8 cellular contexts compared by ENCODE assay signal in genomic region chr2:73925853-73926492, GRCh38. TPM values are rescaled to one million over a fixed set of nuclear protein-coding genes. Genes with fewer than 3 reads are reported as not detected.
DNase-seq lines count a peak whose midpoint lies in the region; ATAC-seq lines count a peak whose summit lies in the region.

No MANE protein-coding gene starts in this region.

- no peaks in the 10 kb centered on the region for H3K27me3 ChIP-seq in right cardiac atrium (ENCODE audit: control insufficient read depth, insufficient read depth)

- peak overlapping the region; percentile 73 for H3K4me3 ChIP-seq in right cardiac atrium (ENCODE audit: low read length)

- H3K4me1 ChIP-seq in right cardiac atrium (ENCODE audit: control insufficient read depth, insufficient read depth, low read length): peaks cover 6% of the 10 kb centered on the region

- WGBS in right cardiac atrium: 82% methylated on average over 13 of the region's 13 CpGs

- ATAC-seq in T-helper 17 cell (no peak), right cardiac atrium (no peak), HG02798 (IDR thresholded peaks at IDR 0.05; ENCODE audit: poor library complexity, unreplicated experiment) (no peak)
- no peak for ATAC-seq in stimulated activated memory B cell treated with anti-CD40 and anti-IgM and Interleukin-4, amounts not matched to agents 10 μg/mL and 1 μg/mL and 100 μg/mL, for 72 hours

- peaks cover 10% of the 10 kb centered on the region for H3K36me3 Mint-ChIP-seq in T-helper 17 cell (ENCODE audit: low read depth)
- H3K36me3 Mint-ChIP-seq in stimulated activated memory B cell treated with anti-CD40 and anti-IgM and Interleukin-4, amounts not matched to agents 10 μg/mL and 1 μg/mL and 100 μg/mL, for 72 hours: peaks cover 27% of the 10 kb centered on the region

- no peaks in the 10 kb centered on the region for H3K9me3 ChIP-seq in T-helper 17 cell (ENCODE audit: control insufficient read depth, low read length, poor library complexity, severe bottlenecking)
- H3K9me3 ChIP-seq in right cardiac atrium (ENCODE audit: control insufficient read depth, low read length): no peaks in the 10 kb centered on the region

- no peak overlapping the region for H3K27ac ChIP-seq in right cardiac atrium (ENCODE audit: low read length)

- intact Hi-C loops in right cardiac atrium (cut with DNase I): loop anchor here in 2 of 4 donors (10.0 kb wide), 2 partner anchors 59 to 101 kb away; partner anchors contain the start of genes STAMBP (in 1 of the 2) and TET3 (in 1 of the 2)

- H3K27me3 Mint-ChIP-seq in T-helper 17 cell: no peaks in the 10 kb centered on the region
- no peaks in the 10 kb centered on the region for H3K27me3 Mint-ChIP-seq in stimulated activated memory B cell treated with anti-CD40 and anti-IgM and Interleukin-4, amounts not matched to agents 10 μg/mL and 1 μg/mL and 100 μg/mL, for 72 hours

- H3K27ac Mint-ChIP-seq in T-helper 17 cell: peak overlapping the region; percentile 97
- peak overlapping the region; percentile 88 for H3K27ac Mint-ChIP-seq in stimulated activated memory B cell treated with anti-CD40 and anti-IgM and Interleukin-4, amounts not matched to agents 10 μg/mL and 1 μg/mL and 100 μg/mL, for 72 hours

- no peaks in the 10 kb centered on the region for H3K9me3 Mint-ChIP-seq in stimulated activated memory B cell treated with anti-CD40 and anti-IgM and Interleukin-4, amounts not matched to agents 10 μg/mL and 1 μg/mL and 100 μg/mL, for 72 hours

- peak; percentile 26 for DNase-seq in NCI-H82 (lab: John Stamatoyannopoulos, UW)
- no peak for DNase-seq in NCI-H82 treated with DMSO at 0.1 percent for 48 hours (lab: John Stamatoyannopoulos, UW; ENCODE audit: unreplicated experiment)
- no peak for DNase-seq in T-helper 17 cell
- DNase-seq in right cardiac atrium: no peak
- DNase-seq in NCI-H2107 (lab: John Stamatoyannopoulos, UW): no peak
- no peak for DNase-seq in amygdala (lab: John Stamatoyannopoulos, UW)

- peak overlapping the region; percentile 91 for H3K4me3 Mint-ChIP-seq in T-helper 17 cell
- H3K4me3 Mint-ChIP-seq in stimulated activated memory B cell treated with anti-CD40 and anti-IgM and Interleukin-4, amounts not matched to agents 10 μg/mL and 1 μg/mL and 100 μg/mL, for 72 hours: peak overlapping the region; percentile 49

- H3K4me1 Mint-ChIP-seq in T-helper 17 cell: peaks cover 29% of the 10 kb centered on the region
- peaks cover 31% of the 10 kb centered on the region for H3K4me1 Mint-ChIP-seq in stimulated activated memory B cell treated with anti-CD40 and anti-IgM and Interleukin-4, amounts not matched to agents 10 μg/mL and 1 μg/mL and 100 μg/mL, for 72 hours

RNA-seq across cellular contexts. Expression of gene DGUOK, which starts 0.7 kb away (rescaled TPM):
- total RNA-seq in T-helper 17 cell: 10 to 100 TPM; 34.2 to 39.7 TPM
- 10 to 100 TPM; 20.2 to 29.0 (median 26.7) TPM for total RNA-seq in right cardiac atrium
- 47.4 TPM for polyA plus RNA-seq in right cardiac atrium

RNA-seq across cellular contexts. Expression of gene ACTG2, which starts 33.2 kb away (rescaled TPM):
- total RNA-seq in T-helper 17 cell (not detected), right cardiac atrium (10 to 100 TPM in 1 of 4 donors, 1 to 10 TPM in 3; 1.4 to 26.4 (median 5.2) TPM)
- polyA plus RNA-seq in right cardiac atrium: 33.6 TPM

RNA-seq across cellular contexts. Expression of gene TET3, which starts 58.7 kb away (rescaled TPM):
- total RNA-seq in T-helper 17 cell: 10 to 100 TPM; 20.3 to 22.5 TPM
- total RNA-seq in right cardiac atrium: 1 to 10 TPM; 2.5 to 3.3 (median 2.9) TPM
- 1.1 TPM for polyA plus RNA-seq in right cardiac atrium

Comparison
In these comparisons a context has a peak if more than half of its experiments do, and no peak if none do; other contexts are left out.
1. RNA of gene TET3, which starts 58.7 kb away (total RNA-seq): 20.3 to 22.5 TPM in T-helper 17 cell; 2.5 to 3.3 TPM in right cardiac atrium; every median in the first group is over 4 times any median in the second.